15 cellular contexts compared by ENCODE assay signal in genomic region chr21:44590897-44591800, GRCh38. TPM values are rescaled to one million over a fixed set of nuclear protein-coding genes. Genes with fewer than 3 reads are reported as not detected.
DNase-seq lines count a peak whose midpoint lies in the region; ATAC-seq and TF ChIP-seq lines count a peak whose summit lies in the region.
"Not testable (repeated sequence)": the region's sequence is repeated elsewhere in the genome, so short reads cannot be mapped to it uniquely, and the experiment has no call there.
"Had no signal": no experiment of that assay in that cellular context is flagged by ENCODE, and none has a peak within 500 bp of the region (broad histone marks: within the 10 kb centered on the region; RNA-seq: fewer than 3 reads in every experiment).

No MANE protein-coding gene starts in this region.

- H3K79me1 ChIP-seq in mesenchymal stem cell (replicated peaks; ENCODE audit: low read length, poor library complexity, severe bottlenecking), result not testable (repeated sequence)

- not testable (repeated sequence) for H3K23ac ChIP-seq in mesenchymal stem cell (ENCODE audit: low read length in 2 of 2)

- TF ChIP-seq CTCF in Calu3 (IDR thresholded peaks at IDR 0.05; ENCODE audit: unreplicated experiment), result not testable (repeated sequence)

- not testable (repeated sequence) for BruUV-seq in Calu3 (replicated peaks; lab: Mats Ljungman, UMichigan)

- not testable (repeated sequence) for DNase-seq in Calu3, mesenchymal stem cell
- peak; percentile 95 for DNase-seq in NCI-H69 (lab: John Stamatoyannopoulos, UW)
- DNase-seq in activated CD8-positive, alpha-beta memory T cell treated with anti-CD3 and anti-CD28 coated beads, Interleukin-2, amount 10 ng/mL, durations not matched to agents 7 days and 5 days, result peak; percentile 34
- peak; percentile 11 for DNase-seq in stimulated activated CD8-positive, alpha-beta memory T cell treated with anti-CD3 and anti-CD28 coated beads, Interleukin-4, amount 100 ng/mL, for 48 hours

- not testable (repeated sequence) for H2BK12ac ChIP-seq in mesenchymal stem cell (ENCODE audit: low read length in 2 of 2)

- H3K4me2 ChIP-seq in mesenchymal stem cell (ENCODE audit: low read length, poor library complexity, severe bottlenecking), result not testable (repeated sequence)

- H3K36me3 Mint-ChIP-seq in Calu3 (ENCODE audit: insufficient read depth, unreplicated experiment); activated CD8-positive, alpha-beta memory T cell treated with anti-CD3 and anti-CD28 coated beads, Interleukin-2, amount 10 ng/mL, durations not matched to agents 7 days and 5 days: not testable (repeated sequence)

- not testable (repeated sequence) for H3K9me3 ChIP-seq in mesenchymal stem cell (ENCODE audit: control insufficient read depth, low read length)

- H3K4me1 ChIP-seq in mesenchymal stem cell (ENCODE audit: control insufficient read depth, insufficient read depth, low read depth, low read length), result not testable (repeated sequence)

- CTCF ChIA-PET in Calu3 (lab: Charles Lee); activated CD8-positive, alpha-beta memory T cell treated with anti-CD3 and anti-CD28 coated beads, Interleukin-2, amount 10 ng/mL, durations not matched to agents 7 days and 5 days (lab: Charles Lee): not testable (repeated sequence)

- 88% methylated on average over 17 of the region's 19 CpGs for WGBS in mesenchymal stem cell

- H4K8ac ChIP-seq in mesenchymal stem cell (ENCODE audit: low read length), result not testable (repeated sequence)

- H4K91ac ChIP-seq in mesenchymal stem cell (ENCODE audit: low read length), result not testable (repeated sequence)

- H2AK5ac ChIP-seq in mesenchymal stem cell (ENCODE audit: low read length, severe bottlenecking), result not testable (repeated sequence)

- H3K4me3 Mint-ChIP-seq in Calu3 (ENCODE audit: low read depth, unreplicated experiment), result peak overlapping the region; percentile 52
- not testable (repeated sequence) for H3K4me3 Mint-ChIP-seq in activated CD8-positive, alpha-beta memory T cell treated with anti-CD3 and anti-CD28 coated beads, Interleukin-2, amount 10 ng/mL, durations not matched to agents 7 days and 5 days

- H3K14ac ChIP-seq in mesenchymal stem cell (ENCODE audit: low read length in 2 of 2), result not testable (repeated sequence)

- not testable (repeated sequence) for H3K4me3 ChIP-seq in mesenchymal stem cell (ENCODE audit: insufficient read depth in 1 of 2, low read depth in 1 of 2, low read length in 2 of 2)

- H3K18ac ChIP-seq in mesenchymal stem cell (ENCODE audit: low read depth in 1 of 2, low read length in 2 of 2), result not testable (repeated sequence)

- H3K36me3 ChIP-seq in mesenchymal stem cell (ENCODE audit: control insufficient read depth in 1 of 2, insufficient read depth in 2 of 2, low read depth in 1 of 2, low read length in 2 of 2), result not testable (repeated sequence)

- not testable (repeated sequence) for H3K27ac ChIP-seq in mesenchymal stem cell (ENCODE audit: low read length, poor library complexity, severe bottlenecking)

- H3K27ac Mint-ChIP-seq in Calu3 (ENCODE audit: unreplicated experiment); activated CD8-positive, alpha-beta memory T cell treated with anti-CD3 and anti-CD28 coated beads, Interleukin-2, amount 10 ng/mL, durations not matched to agents 7 days and 5 days: not testable (repeated sequence)

- TF ChIP-seq EP300 in Ishikawa (IDR thresholded peaks at IDR 0.05; ENCODE audit: borderline replicate concordance), result 0 out of 2 replicates have a peak, but pooled peaks have one; percentile 25

- peaks cover 39 to 42% of the 10 kb centered on the region in 2 experiments for H3K27me3 ChIP-seq in mesenchymal stem cell (ENCODE audit: control insufficient read depth in 1 of 2, insufficient read depth in 1 of 2, low read length in 2 of 2)

- H3K9ac ChIP-seq in mesenchymal stem cell (ENCODE audit: low read length), result not testable (repeated sequence)

- not testable (repeated sequence) for ATAC-seq in activated CD8-positive, alpha-beta memory T cell treated with anti-CD3 and anti-CD28 coated beads, Interleukin-2, amount 10 ng/mL, durations not matched to agents 7 days and 5 days
- ATAC-seq in esophagus mucosa, result peak; percentile 25

- H2BK120ac ChIP-seq in mesenchymal stem cell (ENCODE audit: low read depth, low read length), result not testable (repeated sequence)

- not testable (repeated sequence) for TF ChIP-seq RAD21 in Ishikawa (IDR thresholded peaks at IDR 0.05; ENCODE audit: low read depth)

- H2AFZ ChIP-seq in mesenchymal stem cell (ENCODE audit: low read depth, low read length), result not testable (repeated sequence)

- not testable (repeated sequence) for H3K9me3 Mint-ChIP-seq in Calu3 (ENCODE audit: low read depth, unreplicated experiment); activated CD8-positive, alpha-beta memory T cell treated with anti-CD3 and anti-CD28 coated beads, Interleukin-2, amount 10 ng/mL, durations not matched to agents 7 days and 5 days (ENCODE audit: low read depth)

- H2BK15ac ChIP-seq in mesenchymal stem cell (ENCODE audit: low read depth, poor library complexity, severe bottlenecking), result peak overlapping the region; percentile 26

- not testable (repeated sequence) for H2BK5ac ChIP-seq in mesenchymal stem cell (ENCODE audit: low read depth, low read length, poor library complexity, severe bottlenecking)

- intact Hi-C loops in Calu3 (cut with micrococcal nuclease; ENCODE audit: unreplicated experiment), result not testable (repeated sequence)

- not testable (repeated sequence) for H3K4me1 Mint-ChIP-seq in Calu3 (ENCODE audit: low read depth, unreplicated experiment); activated CD8-positive, alpha-beta memory T cell treated with anti-CD3 and anti-CD28 coated beads, Interleukin-2, amount 10 ng/mL, durations not matched to agents 7 days and 5 days

- H3K4ac ChIP-seq in mesenchymal stem cell (ENCODE audit: low read depth in 1 of 2, low read length in 2 of 2), result not testable (repeated sequence)

- H3K27me3 Mint-ChIP-seq in Calu3 (ENCODE audit: unreplicated experiment), result peaks cover 82% of the 10 kb centered on the region
- H3K27me3 Mint-ChIP-seq in activated CD8-positive, alpha-beta memory T cell treated with anti-CD3 and anti-CD28 coated beads, Interleukin-2, amount 10 ng/mL, durations not matched to agents 7 days and 5 days, result peaks cover 18% of the 10 kb centered on the region

RNA-seq across cellular contexts. Expression of gene KRTAP10-6, which starts 1.2 kb away (rescaled TPM):
- total RNA-seq in Calu3 (2022) (not detected in 2 replicates), esophagus mucosa (not detected)
- total RNA-seq in activated CD8-positive, alpha-beta memory T cell treated with anti-CD3 and anti-CD28 coated beads, Interleukin-2, amount 10 ng/mL, durations not matched to agents 7 days and 5 days, result not detected
- polyA plus RNA-seq in mesenchymal stem cell (2013, experiment 1 of 2), result not detected
- polyA plus RNA-seq in mesenchymal stem cell (2013, experiment 2 of 2), result not detected
- total RNA-seq: A172; CD4-positive, CD25-positive, alpha-beta regulatory T cell; IMR-90; PC-3; Right ventricle myocardium inferior; RPMI7951; SJCRH30 had no signal
- polyA plus RNA-seq: BJ; CD4-positive, CD25-positive, alpha-beta regulatory T cell; IMR-90 had no signal

RNA-seq across cellular contexts. Expression of gene KRTAP10-7, which starts 9.2 kb away (rescaled TPM):
- total RNA-seq in Calu3 (2022) (not detected in 2 replicates), esophagus mucosa (not detected)
- not detected for total RNA-seq in activated CD8-positive, alpha-beta memory T cell treated with anti-CD3 and anti-CD28 coated beads, Interleukin-2, amount 10 ng/mL, durations not matched to agents 7 days and 5 days
- not detected for polyA plus RNA-seq in mesenchymal stem cell (2013, experiment 1 of 2)
- not detected for polyA plus RNA-seq in mesenchymal stem cell (2013, experiment 2 of 2)
- total RNA-seq: A172; CD4-positive, CD25-positive, alpha-beta regulatory T cell; IMR-90; PC-3; Right ventricle myocardium inferior; RPMI7951; SJCRH30 had no signal
- polyA plus RNA-seq: BJ; CD4-positive, CD25-positive, alpha-beta regulatory T cell; IMR-90 had no signal

RNA-seq across cellular contexts. Expression of gene KRTAP10-5, which starts 10.7 kb away (rescaled TPM):
- not detected in 2 replicates for total RNA-seq in Calu3 (2022)
- total RNA-seq in activated CD8-positive, alpha-beta memory T cell treated with anti-CD3 and anti-CD28 coated beads, Interleukin-2, amount 10 ng/mL, durations not matched to agents 7 days and 5 days, result not detected
- total RNA-seq in esophagus mucosa, result not detected
- not detected for polyA plus RNA-seq in mesenchymal stem cell (2013, experiment 1 of 2)
- polyA plus RNA-seq in mesenchymal stem cell (2013, experiment 2 of 2), result not detected
- total RNA-seq: A172; CD4-positive, CD25-positive, alpha-beta regulatory T cell; IMR-90; PC-3; Right ventricle myocardium inferior; RPMI7951; SJCRH30 had no signal
- polyA plus RNA-seq: BJ; CD4-positive, CD25-positive, alpha-beta regulatory T cell; IMR-90 had no signal

RNA-seq across cellular contexts. Expression of gene KRTAP10-4, which starts 17.6 kb away (rescaled TPM):
- total RNA-seq in Calu3 (2022) (not detected in 2 replicates), esophagus mucosa (not detected)
- not detected for total RNA-seq in activated CD8-positive, alpha-beta memory T cell treated with anti-CD3 and anti-CD28 coated beads, Interleukin-2, amount 10 ng/mL, durations not matched to agents 7 days and 5 days
- polyA plus RNA-seq in mesenchymal stem cell (2013, experiment 1 of 2), result not detected
- not detected for polyA plus RNA-seq in mesenchymal stem cell (2013, experiment 2 of 2)
- total RNA-seq: A172; CD4-positive, CD25-positive, alpha-beta regulatory T cell; IMR-90; PC-3; Right ventricle myocardium inferior; RPMI7951; SJCRH30 had no signal
- polyA plus RNA-seq: BJ; CD4-positive, CD25-positive, alpha-beta regulatory T cell; IMR-90 had no signal

RNA-seq across cellular contexts. Expression of gene KRTAP10-8, which starts 20.7 kb away (rescaled TPM):
- total RNA-seq in Calu3 (2022) (not detected in 2 replicates), esophagus mucosa (not detected)
- total RNA-seq in activated CD8-positive, alpha-beta memory T cell treated with anti-CD3 and anti-CD28 coated beads, Interleukin-2, amount 10 ng/mL, durations not matched to agents 7 days and 5 days, result not detected
- not detected for polyA plus RNA-seq in mesenchymal stem cell (2013, experiment 1 of 2)
- not detected for polyA plus RNA-seq in mesenchymal stem cell (2013, experiment 2 of 2)
- total RNA-seq: A172; CD4-positive, CD25-positive, alpha-beta regulatory T cell; IMR-90; PC-3; Right ventricle myocardium inferior; RPMI7951; SJCRH30 had no signal
- polyA plus RNA-seq: BJ; CD4-positive, CD25-positive, alpha-beta regulatory T cell; IMR-90 had no signal
